In genomic region chr2:241491549-241492173, GRCh38 we compare ENCODE assay signal across 20 cellular contexts. TPM values are rescaled to one million over a fixed set of nuclear protein-coding genes. Genes with fewer than 3 reads are reported as not detected.
DNase-seq lines count a peak whose midpoint lies in the region; ATAC-seq and TF ChIP-seq lines count a peak whose summit lies in the region.
"Had no signal": no experiment of that assay in that cellular context is flagged by ENCODE, and none has a peak within 500 bp of the region (broad histone marks: within the 10 kb centered on the region; RNA-seq: fewer than 3 reads in every experiment).

No MANE protein-coding gene starts in this region.

- intact Hi-C loops in Right ventricle myocardium inferior (cut with DNase I), result no loop called here
- intact Hi-C loops in Right ventricle myocardium superior (cut with DNase I), result no loop called here
- intact Hi-C loops in sciatic nerve (cut with DNase I), result no loop called here

- peaks cover 16% of the 10 kb centered on the region for H3K36me3 Mint-ChIP-seq in WTC11
- H3K36me3 Mint-ChIP-seq in activated T-helper 17 cell treated with anti-CD3 and anti-CD28 coated beads, Interleukin-2, amount 50 U/mL, for 72 hours (ENCODE audit: low read depth), result peaks cover 23% of the 10 kb centered on the region

- no peaks in the 10 kb centered on the region for H3K27me3 Mint-ChIP-seq in WTC11 (ENCODE audit: low read depth)
- H3K27me3 Mint-ChIP-seq in activated T-helper 17 cell treated with anti-CD3 and anti-CD28 coated beads, Interleukin-2, amount 50 U/mL, for 72 hours, result no peaks in the 10 kb centered on the region
- H3K27me3 Mint-ChIP-seq: B cell had no signal

- DNase-seq in Right ventricle myocardium inferior (ENCODE audit: missing footprints) (peak; percentile 52), Right ventricle myocardium superior (no peak), WTC11 (ENCODE audit: low spot score) (no peak), left lobe of liver (ENCODE audit: low spot score) (no peak), sciatic nerve (ENCODE audit: low spot score) (no peak), omental fat pad (ENCODE audit: low spot score) (no peak), NCI-H446 treated with DMSO at 0.1 percent for 48 hours (lab: John Stamatoyannopoulos, UW) (no peak)
- DNase-seq: 8988T, COR-L47, DMS 273 treated with DMSO at 0.1 percent for 48 hours, GDM1, HFFc6, KG1, MV-4-11, NCI-H1694 treated with DMSO at 0.1 percent for 48 hours, NCI-H510A, OCI-M1, SIG-M5 had no signal

- no peak overlapping the region for H3K4me3 Mint-ChIP-seq in WTC11
- H3K4me3 Mint-ChIP-seq in activated T-helper 17 cell treated with anti-CD3 and anti-CD28 coated beads, Interleukin-2, amount 50 U/mL, for 72 hours, result no peak overlapping the region
- H3K4me3 Mint-ChIP-seq: B cell, HFFc6 had no signal

- H3K27ac Mint-ChIP-seq in WTC11, result 0 out of 2 replicates have a peak overlapping the region, but pooled peaks have one; percentile 23
- H3K27ac Mint-ChIP-seq in activated T-helper 17 cell treated with anti-CD3 and anti-CD28 coated beads, Interleukin-2, amount 50 U/mL, for 72 hours, result no peak overlapping the region
- H3K27ac Mint-ChIP-seq: B cell had no signal

- peaks cover 2% of the 10 kb centered on the region; the same call in 1 of the 2 replicates for H3K4me1 Mint-ChIP-seq in WTC11
- no peaks in the 10 kb centered on the region for H3K4me1 Mint-ChIP-seq in activated T-helper 17 cell treated with anti-CD3 and anti-CD28 coated beads, Interleukin-2, amount 50 U/mL, for 72 hours
- H3K4me1 Mint-ChIP-seq: B cell had no signal

- no peak for TF ChIP-seq CTCF in WTC11 (IDR thresholded peaks at IDR 0.05)
- TF ChIP-seq CTCF in omental fat pad (IDR thresholded peaks at IDR 0.05), result no peak

- POLR2A ChIA-PET in WTC11 (lab: Charles Lee), result interaction anchor here (1.2 kb wide), 1 partner anchor 10 kb away, joined by 4 read pairs; no protein-coding TSS in a partner anchor

- CTCF ChIA-PET in WTC11 (lab: Charles Lee), result interaction anchor here (1.0 to 1.6 kb wide), 3 partner anchors 9 to 651 kb away, joined by 3 to 6 read pairs (median 3); no protein-coding TSS in a partner anchor

- ATAC-seq in Right ventricle myocardium inferior (no peak), Right ventricle myocardium superior (ENCODE audit: poor library complexity) (no peak), WTC11 (no peak), left lobe of liver (peak; percentile 7), sciatic nerve (peak; percentile 9), omental fat pad (ENCODE audit: low FRiP score) (no peak)
- ATAC-seq in activated T-helper 17 cell treated with anti-CD3 and anti-CD28 coated beads, Interleukin-2, amount 50 U/mL, for 72 hours (replicated peaks), result no peak

- H3K9me3 Mint-ChIP-seq in WTC11, result 0 out of 2 replicates have a peak, but pooled peaks cover 2% of the 10 kb centered on the region
- no peaks in the 10 kb centered on the region for H3K9me3 Mint-ChIP-seq in activated T-helper 17 cell treated with anti-CD3 and anti-CD28 coated beads, Interleukin-2, amount 50 U/mL, for 72 hours
- H3K9me3 Mint-ChIP-seq: HFFc6 had no signal

TF ChIP-seq in WTC11, 78 proteins besides CTCF, POLR2A, EP300 and RAD21:
- TF ChIP-seq OVOL2 (CRISPR knock-in tag; IDR thresholded peaks at IDR 0.05; ENCODE audit: borderline replicate concordance) (no peak), ETV6 (CRISPR knock-in tag; IDR thresholded peaks at IDR 0.05) (0 out of 2 replicates have a peak, but pooled peaks have one; percentile 33)

RNA-seq across cellular contexts. Expression of gene STK25, which starts 16.7 kb away (rescaled TPM):
- 97.4 TPM for total RNA-seq in Right ventricle myocardium inferior
- 85.9 TPM for total RNA-seq in Right ventricle myocardium superior
- total RNA-seq in WTC11 (2021), result 214 to 232 TPM (median 222 TPM) in 3 replicates
- 65.5 TPM for total RNA-seq in left lobe of liver
- 125 TPM for total RNA-seq in sciatic nerve
- total RNA-seq in omental fat pad, result 100 to 1,000 TPM; 103 to 175 (median 126) TPM
- 10 to 100 TPM; 86.7 to 87.8 TPM for total RNA-seq in activated T-helper 17 cell treated with anti-CD3 and anti-CD28 coated beads, Interleukin-2, amount 50 U/mL, for 72 hours

Comparison
In these comparisons a context has a peak if more than half of its experiments do, and no peak if none do; other contexts are left out.
1. ATAC-seq: peak in left lobe of liver (single experiment) and sciatic nerve (single experiment); none in Right ventricle myocardium inferior (single experiment), Right ventricle myocardium superior (single experiment), WTC11 (single experiment), omental fat pad (single experiment) and activated T-helper 17 cell treated with anti-CD3 and anti-CD28 coated beads, Interleukin-2, amount 50 U/mL, for 72 hours (single experiment).